9 cellular contexts compared by ENCODE assay signal in genomic region chr13:27920677-27921420, GRCh38. TPM values are rescaled to one million over a fixed set of nuclear protein-coding genes. Genes with fewer than 3 reads are reported as not detected.
DNase-seq lines count a peak whose midpoint lies in the region; ATAC-seq and TF ChIP-seq lines count a peak whose summit lies in the region.
"Had no signal": no experiment of that assay in that cellular context is flagged by ENCODE, and none has a peak within 500 bp of the region (broad histone marks: within the 10 kb centered on the region; RNA-seq: fewer than 3 reads in every experiment).

No MANE protein-coding gene starts in this region.

- no peak for TF ChIP-seq CTCF in GM20000 (IDR thresholded peaks at IDR 0.05; ENCODE audit: extremely low read depth, missing control alignments)
- no peak for TF ChIP-seq CTCF in suprapubic skin (IDR thresholded peaks at IDR 0.05)
- no peak for TF ChIP-seq CTCF in adrenal gland (IDR thresholded peaks at IDR 0.05)

- TF ChIP-seq POLR2A in suprapubic skin (IDR thresholded peaks at IDR 0.05) = no peak
- TF ChIP-seq POLR2A in adrenal gland (IDR thresholded peaks at IDR 0.05) = no peak

- DNase-seq in GM20000 (ENCODE audit: low spot score) = peak; percentile 46
- no peak for DNase-seq in activated T-helper 2 cell treated with anti-CD3 and anti-CD28 coated beads, Interferon-gamma antibody, Interleukin-2, Interleukin-4, amounts not matched to agents 10 μg/mL and 5 μg/mL and 100 μg/mL, durations not matched to agents 14 hours and 24 hours and 36 hours (ENCODE audit: low spot score)
- DNase-seq in kidney tubule cell (ENCODE audit: low spot score) = peak; percentile 31
- no peak for DNase-seq in suprapubic skin (ENCODE audit: low spot score in 2 of 2)
- no peak for DNase-seq in adrenal gland
- no peak for DNase-seq in foreskin melanocyte

- intact Hi-C loops in activated T-helper 2 cell treated with anti-CD3 and anti-CD28 coated beads, Interferon-gamma antibody, Interleukin-2, Interleukin-4, amounts not matched to agents 10 μg/mL and 5 μg/mL and 100 μg/mL, durations not matched to agents 14 hours and 24 hours and 36 hours (cut with micrococcal nuclease) = no loop called here
- intact Hi-C loops in adrenal gland (cut with DNase I) = no loop called here

- H3K4me1 Mint-ChIP-seq in activated T-helper 2 cell treated with anti-CD3 and anti-CD28 coated beads, Interferon-gamma antibody, Interleukin-2, Interleukin-4, amounts not matched to agents 10 μg/mL and 5 μg/mL and 100 μg/mL, durations not matched to agents 14 hours and 24 hours and 36 hours (ENCODE audit: low read depth) = peaks cover 8% of the 10 kb centered on the region

- peaks cover 80% of the 10 kb centered on the region for H3K27me3 Mint-ChIP-seq in activated T-helper 2 cell treated with anti-CD3 and anti-CD28 coated beads, Interferon-gamma antibody, Interleukin-2, Interleukin-4, amounts not matched to agents 10 μg/mL and 5 μg/mL and 100 μg/mL, durations not matched to agents 14 hours and 24 hours and 36 hours (ENCODE audit: low read depth)

- no peak for ATAC-seq in GM21786 (IDR thresholded peaks at IDR 0.05; ENCODE audit: unreplicated experiment)

- no peaks in the 10 kb centered on the region for H3K79me2 ChIP-seq in ACC112 (ENCODE audit: control insufficient read depth, insufficient read depth, low read length, unreplicated experiment)

- peak overlapping the region; percentile 41 for H3K4me3 Mint-ChIP-seq in activated T-helper 2 cell treated with anti-CD3 and anti-CD28 coated beads, Interferon-gamma antibody, Interleukin-2, Interleukin-4, amounts not matched to agents 10 μg/mL and 5 μg/mL and 100 μg/mL, durations not matched to agents 14 hours and 24 hours and 36 hours (ENCODE audit: low read depth)

- no peak overlapping the region for H3K27ac ChIP-seq in ACC112 (ENCODE audit: low read depth, low read length)
- no peak overlapping the region for H3K27ac ChIP-seq in suprapubic skin
- no peak overlapping the region for H3K27ac ChIP-seq in adrenal gland

- H3K4me3 ChIP-seq in ACC112 (ENCODE audit: low read depth, low read length) (peak overlapping the region; percentile 33), suprapubic skin (peak overlapping the region; percentile 51), adrenal gland (peak overlapping the region in 2 of 4 donors; percentile 8 to 49)

- H3K36me3 Mint-ChIP-seq in activated T-helper 2 cell treated with anti-CD3 and anti-CD28 coated beads, Interferon-gamma antibody, Interleukin-2, Interleukin-4, amounts not matched to agents 10 μg/mL and 5 μg/mL and 100 μg/mL, durations not matched to agents 14 hours and 24 hours and 36 hours (ENCODE audit: low read depth) = no peaks in the 10 kb centered on the region

- no peak overlapping the region for H3K27ac Mint-ChIP-seq in activated T-helper 2 cell treated with anti-CD3 and anti-CD28 coated beads, Interferon-gamma antibody, Interleukin-2, Interleukin-4, amounts not matched to agents 10 μg/mL and 5 μg/mL and 100 μg/mL, durations not matched to agents 14 hours and 24 hours and 36 hours

- 2% methylated on average over 14 of the region's 40 CpGs for WGBS in suprapubic skin
- WGBS in adrenal gland, 4 donors = 1 to 4% (median 1%) methylated on average over 24 to 40 of the region's 40 CpGs

- TF ChIP-seq EP300 in suprapubic skin (IDR thresholded peaks at IDR 0.05) = no peak

- H3K36me3 ChIP-seq in ACC112 (ENCODE audit: insufficient read depth, low read length) = no peaks in the 10 kb centered on the region
- H3K36me3 ChIP-seq in suprapubic skin = no peaks in the 10 kb centered on the region
- no peaks in the 10 kb centered on the region for H3K36me3 ChIP-seq in adrenal gland (replicated peaks in 1 of 2)

- H2AFZ ChIP-seq in ACC112 (ENCODE audit: low read length, unreplicated experiment) = no peak overlapping the region

- no peaks in the 10 kb centered on the region for H3K9me3 Mint-ChIP-seq in activated T-helper 2 cell treated with anti-CD3 and anti-CD28 coated beads, Interferon-gamma antibody, Interleukin-2, Interleukin-4, amounts not matched to agents 10 μg/mL and 5 μg/mL and 100 μg/mL, durations not matched to agents 14 hours and 24 hours and 36 hours

- H3K9me3 ChIP-seq in suprapubic skin (no peaks in the 10 kb centered on the region), adrenal gland (replicated peaks in 1 of 3) (no peaks in the 10 kb centered on the region)

- H3K27me3 ChIP-seq in ACC112 (ENCODE audit: insufficient read depth, low read length) = peaks cover 100% of the 10 kb centered on the region
- H3K27me3 ChIP-seq in suprapubic skin = peaks cover 100% of the 10 kb centered on the region
- peaks cover 98% of the 10 kb centered on the region for H3K27me3 ChIP-seq in adrenal gland

- no peaks in the 10 kb centered on the region for H3K4me1 ChIP-seq in ACC112 (ENCODE audit: control insufficient read depth, insufficient read depth, low read length, unreplicated experiment)
- peaks cover 62% of the 10 kb centered on the region for H3K4me1 ChIP-seq in suprapubic skin
- H3K4me1 ChIP-seq in adrenal gland (replicated peaks in 1 of 2) = peaks cover 13 to 25% of the 10 kb centered on the region in 2 donors

RNA-seq across cellular contexts. Expression of gene PDX1, which starts 1.0 kb away (rescaled TPM):
- not detected in 2 replicates for total RNA-seq in activated T-helper 2 cell treated with anti-CD3 and anti-CD28 coated beads, Interferon-gamma antibody, Interleukin-2, Interleukin-4, amounts not matched to agents 10 μg/mL and 5 μg/mL and 100 μg/mL, durations not matched to agents 14 hours and 24 hours and 36 hours
- total RNA-seq in suprapubic skin = not detected
- not detected for total RNA-seq in adrenal gland
- polyA plus RNA-seq in adrenal gland = not detected
- total RNA-seq: temporal lobe had no signal

RNA-seq across cellular contexts. Expression of gene CDX2, which starts 48.3 kb away (rescaled TPM):
- total RNA-seq in activated T-helper 2 cell treated with anti-CD3 and anti-CD28 coated beads, Interferon-gamma antibody, Interleukin-2, Interleukin-4, amounts not matched to agents 10 μg/mL and 5 μg/mL and 100 μg/mL, durations not matched to agents 14 hours and 24 hours and 36 hours = not detected in 2 replicates
- not detected for total RNA-seq in suprapubic skin
- under 1 TPM in 1 of 8 donors, not detected in 7; 0.14 TPM for total RNA-seq in adrenal gland
- under 1 TPM in 1 of 3 donors, not detected in 2; 0.08 TPM for polyA plus RNA-seq in adrenal gland
- total RNA-seq: temporal lobe had no signal

Comparison
In these comparisons a context has a peak if more than half of its experiments do, and no peak if none do; other contexts are left out.
1. DNase-seq: peak in GM20000 (single experiment) and kidney tubule cell (single experiment); none in activated T-helper 2 cell treated with anti-CD3 and anti-CD28 coated beads, Interferon-gamma antibody, Interleukin-2, Interleukin-4, amounts not matched to agents 10 μg/mL and 5 μg/mL and 100 μg/mL, durations not matched to agents 14 hours and 24 hours and 36 hours (single experiment), suprapubic skin (0 of 2), adrenal gland (0 of 7) and foreskin melanocyte (single experiment).